ENCODE assay signal across 9 cellular contexts in the genomic region with DNA sequence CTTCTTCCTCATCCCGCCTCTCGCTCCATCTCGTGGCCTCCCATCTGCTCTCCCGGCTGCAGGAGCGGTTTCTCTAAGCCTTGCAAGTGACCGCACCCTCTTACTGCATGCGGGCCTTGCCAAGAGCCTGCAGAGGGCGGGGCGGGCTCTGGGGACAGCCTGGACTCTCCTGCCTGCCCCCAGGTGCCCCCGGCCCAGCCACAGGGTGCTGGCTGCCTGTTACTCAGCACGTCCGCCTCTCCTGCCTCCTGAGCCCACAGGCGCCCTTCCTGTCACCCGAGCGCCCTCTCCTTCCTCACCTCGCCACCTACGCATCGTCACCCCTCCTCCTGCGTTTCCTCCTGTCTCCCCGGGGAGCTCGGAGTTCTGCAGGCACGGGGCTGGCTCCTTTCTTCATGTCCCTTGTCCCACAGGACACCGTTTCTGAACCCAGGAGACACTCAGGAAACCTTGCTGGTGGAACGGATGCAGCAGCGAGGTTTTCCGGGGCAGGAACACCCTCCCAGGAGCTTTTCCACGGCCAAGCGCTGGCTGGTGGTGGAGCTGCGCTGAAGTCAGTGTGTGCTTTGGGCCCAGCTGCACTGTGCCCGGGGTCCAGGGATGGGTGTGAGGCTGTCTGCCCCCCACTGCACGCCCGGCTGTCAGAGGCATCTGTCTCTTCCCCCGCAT. TPM values are rescaled to one million over a fixed set of nuclear protein-coding genes. Genes with fewer than 3 reads are reported as not detected.
DNase-seq lines count a peak whose midpoint lies in the region; ATAC-seq and TF ChIP-seq lines count a peak whose summit lies in the region.
"Had no signal": no experiment of that assay in that cellular context is flagged by ENCODE, and none has a peak within 500 bp of the region (broad histone marks: within the 10 kb centered on the region; RNA-seq: fewer than 3 reads in every experiment).

No MANE protein-coding gene starts in this region.

- H3K4me3 ChIP-seq in endodermal cell (ENCODE audit: low read length), result no peak overlapping the region

- peaks cover 15% of the 10 kb centered on the region for H3K4me1 ChIP-seq in endodermal cell (ENCODE audit: control insufficient read depth, insufficient read depth, low read length)

- no peaks in the 10 kb centered on the region for H3K36me3 ChIP-seq in endodermal cell (ENCODE audit: control insufficient read depth, insufficient read depth, low read length)

- DNase-seq in CD1c-positive myeloid dendritic cell (ENCODE audit: extremely low spot score) (peak; percentile 79), KG1 (lab: John Stamatoyannopoulos, UW) (peak; percentile 56), endodermal cell (peak; percentile 82), posterior vena cava (ENCODE audit: low spot score) (peak; percentile 86), progenitor cell of endocrine pancreas (ENCODE audit: low spot score, unreplicated experiment) (no peak), GOT3 (lab: John Stamatoyannopoulos, UW) (no peak)
- peak; percentile 67 for DNase-seq in activated CD4-positive, alpha-beta T cell treated with anti-CD3 and anti-CD28 coated beads, Interleukin-2, amount 50 U/mL, for 1 hour

- intact Hi-C loops in posterior vena cava (cut with DNase I), result no loop called here

- ATAC-seq in GM19463 (IDR thresholded peaks at IDR 0.05; ENCODE audit: unreplicated experiment), result peak; percentile 74

- 87 to 92% methylated on average over 20 to 33 of the region's 33 CpGs for WGBS in endodermal cell (ENCODE audit: insufficient coverage in 1 of 2, insufficient read length in 1 of 2), 2 experiments

- no peak overlapping the region for H3K27ac Mint-ChIP-seq in endodermal cell
- H3K27ac Mint-ChIP-seq in progenitor cell of endocrine pancreas, result no peak overlapping the region

- H3K36me3 Mint-ChIP-seq in endodermal cell (ENCODE audit: low read depth) (peaks cover 6% of the 10 kb centered on the region), progenitor cell of endocrine pancreas (ENCODE audit: insufficient read depth) (peaks cover 1% of the 10 kb centered on the region)

- H3K27me3 Mint-ChIP-seq in endodermal cell (ENCODE audit: insufficient read depth) (no peaks in the 10 kb centered on the region), progenitor cell of endocrine pancreas (peaks cover 5% of the 10 kb centered on the region)

- H3K4me1 Mint-ChIP-seq in endodermal cell, result peaks cover 67% of the 10 kb centered on the region
- H3K4me1 Mint-ChIP-seq in progenitor cell of endocrine pancreas (ENCODE audit: low read depth), result peaks cover 18% of the 10 kb centered on the region

- peaks cover 10% of the 10 kb centered on the region for H3K9me3 ChIP-seq in endodermal cell (ENCODE audit: control insufficient read depth, low read length)

- no peak overlapping the region for H3K27ac ChIP-seq in endodermal cell (ENCODE audit: low read depth, low read length)
- H3K27ac ChIP-seq: epithelial cell of prostate had no signal

- H3K9me3 Mint-ChIP-seq in endodermal cell, result peaks cover 12% of the 10 kb centered on the region
- H3K9me3 Mint-ChIP-seq in progenitor cell of endocrine pancreas (ENCODE audit: low read depth), result peaks cover 3% of the 10 kb centered on the region

- no peak overlapping the region for H3K4me3 Mint-ChIP-seq in endodermal cell
- no peak overlapping the region for H3K4me3 Mint-ChIP-seq in progenitor cell of endocrine pancreas (ENCODE audit: low read depth)

- no peak overlapping the region for H3K9ac ChIP-seq in endodermal cell (ENCODE audit: extremely low read depth, low read length, poor library complexity, severe bottlenecking)

- no peaks in the 10 kb centered on the region for H3K27me3 ChIP-seq in endodermal cell (ENCODE audit: control insufficient read depth, insufficient read depth, low read length, poor library complexity, severe bottlenecking)

- peak; percentile 29 for TF ChIP-seq CTCF in endodermal cell (conservative IDR thresholded peaks at IDR 0.05)
- no peak for TF ChIP-seq CTCF in progenitor cell of endocrine pancreas (IDR thresholded peaks at IDR 0.05; ENCODE audit: unreplicated experiment)

RNA-seq across cellular contexts. Expression of gene HPCAL1, which starts 28.5 kb away (rescaled TPM):
- total RNA-seq in endodermal cell (1 to 10 TPM; 6.8 to 8.1 TPM), posterior vena cava (10 to 100 TPM; 21.6 to 26.0 TPM), progenitor cell of endocrine pancreas (16.5 and 16.8 TPM in 2 replicates)
- 17.6 TPM for polyA plus RNA-seq in endodermal cell (2013, experiment 1 of 2)
- 14.0 TPM for polyA plus RNA-seq in endodermal cell (2013, experiment 2 of 2)

Comparison
In these comparisons a context has a peak if more than half of its experiments do, and no peak if none do; other contexts are left out.
1. DNase-seq: peak in CD1c-positive myeloid dendritic cell (single experiment), KG1 (single experiment), activated CD4-positive, alpha-beta T cell treated with anti-CD3 and anti-CD28 coated beads, Interleukin-2, amount 50 U/mL, for 1 hour (single experiment), endodermal cell (single experiment) and posterior vena cava (single experiment); none in progenitor cell of endocrine pancreas (single experiment) and GOT3 (single experiment).